ENCODE assay signal across 10 cellular contexts in genomic region chr1:8152731-8153702, GRCh38.
DNase-seq lines count a peak whose midpoint lies in the region; ATAC-seq and TF ChIP-seq lines count a peak whose summit lies in the region.
"Had no signal": no experiment of that assay in that cellular context is flagged by ENCODE, and none has a peak within 500 bp of the region (broad histone marks: within the 10 kb centered on the region; RNA-seq: fewer than 3 reads in every experiment).

No MANE protein-coding gene starts in this region.

- TF ChIP-seq CTCF in mucosa of descending colon (IDR thresholded peaks at IDR 0.05), result no peak

- peak; percentile 64 for ATAC-seq in mucosa of descending colon
- no peak for ATAC-seq in SK-N-SH treated with all-trans-retinoic acid at 6 μM for 48 hours
- ATAC-seq: left ventricle myocardium superior had no signal

- H3K36me3 ChIP-seq in mucosa of descending colon (ENCODE audit: low read depth), result no peaks in the 10 kb centered on the region

- no peaks in the 10 kb centered on the region for H3K9me3 ChIP-seq in mucosa of descending colon

- DNase-seq in CD1c-positive myeloid dendritic cell (ENCODE audit: extremely low spot score) (peak; percentile 35), T-helper 22 cell (ENCODE audit: low read depth) (peak; percentile 42), mucosa of descending colon (no peak), AG08395 (ENCODE audit: low spot score) (no peak), HT-29 (ENCODE audit: low spot score) (no peak), NCI-H1105 (lab: John Stamatoyannopoulos, UW) (no peak)
- DNase-seq in activated effector memory CD4-positive, alpha-beta T cell treated with anti-CD3 and anti-CD28 coated beads, Interleukin-2, amount 50 U/mL, for 16 hours, result peak; percentile 74
- DNase-seq: left ventricle myocardium superior had no signal

- intact Hi-C loops in mucosa of descending colon (cut with DNase I, micrococcal nuclease), result no loop called here

- no peak overlapping the region for H3K4me3 ChIP-seq in mucosa of descending colon
- H3K4me3 ChIP-seq: SK-N-MC had no signal

- H3K4me1 ChIP-seq in mucosa of descending colon (ENCODE audit: low read depth), result no peaks in the 10 kb centered on the region

TF ChIP-seq in SK-N-SH treated with all-trans-retinoic acid at 6 μM for 48 hours, 23 proteins besides CTCF, POLR2A, EP300 and RAD21:
- TF ChIP-seq TSHZ2 (CRISPR knock-in tag; IDR thresholded peaks at IDR 0.05), result no peak
- no peak for TF ChIP-seq ZNF565 (CRISPR knock-in tag; conservative IDR thresholded peaks at IDR 0.05; ENCODE audit: low read depth)
- no peak for TF ChIP-seq ZFP30 (CRISPR knock-in tag; IDR thresholded peaks at IDR 0.05)
- TF ChIP-seq BACH2 (CRISPR knock-in tag; IDR thresholded peaks at IDR 0.05; ENCODE audit: borderline replicate concordance), result no peak
- TF ChIP-seq ISL1 (CRISPR knock-in tag; IDR thresholded peaks at IDR 0.05), result no peak
- TF ChIP-seq CSRNP3 (CRISPR knock-in tag; IDR thresholded peaks at IDR 0.05), result no peak
- TF ChIP-seq POU6F1 (CRISPR knock-in tag; IDR thresholded peaks at IDR 0.05; ENCODE audit: borderline replicate concordance, low read depth), result no peak
- no peak for TF ChIP-seq TCF4 (CRISPR knock-in tag; IDR thresholded peaks at IDR 0.05; ENCODE audit: borderline replicate concordance)
- no peak for TF ChIP-seq CSDC2 (CRISPR knock-in tag; IDR thresholded peaks at IDR 0.05)
- TF ChIP-seq GLIS3 (CRISPR knock-in tag; IDR thresholded peaks at IDR 0.05), result no peak
- no peak for TF ChIP-seq ZC3H10 (CRISPR knock-in tag; IDR thresholded peaks at IDR 0.05)
- TF ChIP-seq ZNF70 (CRISPR knock-in tag; IDR thresholded peaks at IDR 0.05), result no peak
- no peak for TF ChIP-seq ARNTL (CRISPR knock-in tag; IDR thresholded peaks at IDR 0.05; ENCODE audit: borderline replicate concordance, low read depth)

Comparison
In these comparisons a context has a peak if more than half of its experiments do, and no peak if none do; other contexts are left out.
1. DNase-seq: peak in CD1c-positive myeloid dendritic cell (single experiment), T-helper 22 cell (single experiment) and activated effector memory CD4-positive, alpha-beta T cell treated with anti-CD3 and anti-CD28 coated beads, Interleukin-2, amount 50 U/mL, for 16 hours (single experiment); none in mucosa of descending colon (0 of 3), AG08395 (single experiment), HT-29 (single experiment) and NCI-H1105 (single experiment).